Comparison of ENCODE assay signal across 9 cellular contexts in genomic region chr7:47291461-47292051, GRCh38.
DNase-seq lines count a peak whose midpoint lies in the region; ATAC-seq and TF ChIP-seq lines count a peak whose summit lies in the region.
"Had no signal": no experiment of that assay in that cellular context is flagged by ENCODE, and none has a peak within 500 bp of the region (broad histone marks: within the 10 kb centered on the region; RNA-seq: fewer than 3 reads in every experiment).

No MANE protein-coding gene starts in this region.

- no peaks in the 10 kb centered on the region for H3K27me3 Mint-ChIP-seq in activated CD4-positive, alpha-beta T cell treated with anti-CD3 and anti-CD28 coated beads, Interleukin-2, amount 10 ng/mL, durations not matched to agents 24 days and 14 days

- H3K4me3 ChIP-seq in NB4 (ENCODE audit: low read depth, low read length) (peak overlapping the region; percentile 1), skeletal muscle satellite cell (ENCODE audit: low read length) (peak overlapping the region; percentile 1)

- intact Hi-C loops in activated CD4-positive, alpha-beta T cell treated with anti-CD3 and anti-CD28 coated beads, Interleukin-2, amount 10 ng/mL, durations not matched to agents 24 days and 14 days (cut with micrococcal nuclease) = loop anchor here (1.0 to 2.0 kb wide), 3 partner anchors 19 to 191 kb away; no protein-coding TSS in a partner anchor

- peak overlapping the region; percentile 36 for H3K4me3 Mint-ChIP-seq in activated CD4-positive, alpha-beta T cell treated with anti-CD3 and anti-CD28 coated beads, Interleukin-2, amount 10 ng/mL, durations not matched to agents 24 days and 14 days

- no peak for TF ChIP-seq POLR2A in NB4 (IDR thresholded peaks at IDR 0.05; ENCODE audit: extremely low read depth, insufficient read length)

- no peaks in the 10 kb centered on the region for H3K9me3 Mint-ChIP-seq in activated CD4-positive, alpha-beta T cell treated with anti-CD3 and anti-CD28 coated beads, Interleukin-2, amount 10 ng/mL, durations not matched to agents 24 days and 14 days

- TF ChIP-seq CTCF in NB4 (IDR thresholded peaks at IDR 0.05; ENCODE audit: low read depth, low read length) = no peak

- H3K27ac Mint-ChIP-seq in activated CD4-positive, alpha-beta T cell treated with anti-CD3 and anti-CD28 coated beads, Interleukin-2, amount 10 ng/mL, durations not matched to agents 24 days and 14 days = peak overlapping the region; percentile 86

- H3K9ac ChIP-seq in skeletal muscle satellite cell (ENCODE audit: low read depth, low read length) = peak overlapping the region; percentile 71

- peaks cover 55% of the 10 kb centered on the region for H3K4me1 ChIP-seq in skeletal muscle satellite cell (ENCODE audit: control insufficient read depth, insufficient read depth, low read length)

- peak overlapping the region; percentile 56 for H3K4me2 ChIP-seq in skeletal muscle satellite cell (ENCODE audit: low read length)

- ATAC-seq in HG02571 (IDR thresholded peaks at IDR 0.05; ENCODE audit: unreplicated experiment) = peak; percentile 92

- H3K36me3 Mint-ChIP-seq in activated CD4-positive, alpha-beta T cell treated with anti-CD3 and anti-CD28 coated beads, Interleukin-2, amount 10 ng/mL, durations not matched to agents 24 days and 14 days (ENCODE audit: low read depth) = peaks cover 7% of the 10 kb centered on the region

- H3K36me3 ChIP-seq in skeletal muscle satellite cell (ENCODE audit: insufficient read depth, low read length) = peaks cover 82% of the 10 kb centered on the region

- peaks cover 17% of the 10 kb centered on the region for H3K4me1 Mint-ChIP-seq in activated CD4-positive, alpha-beta T cell treated with anti-CD3 and anti-CD28 coated beads, Interleukin-2, amount 10 ng/mL, durations not matched to agents 24 days and 14 days

- DNase-seq in activated CD4-positive, alpha-beta T cell treated with anti-CD3 and anti-CD28 coated beads, Interleukin-2, amount 10 ng/mL, durations not matched to agents 24 days and 14 days = peak; percentile 65
- DNase-seq in activated CD4-positive, alpha-beta T cell treated with anti-CD3 and anti-CD28 coated beads, Interleukin-2, amount 50 U/mL, for 1 hour = no peak
- peak; percentile 96 for DNase-seq in NB4 (ENCODE audit: low read depth)
- peak; percentile 78 for DNase-seq in dedifferentiated amniotic fluid mesenchymal stem cell (ENCODE audit: extremely low spot score)
- no peak for DNase-seq in activated effector memory CD4-positive, alpha-beta T cell treated with Interleukin-2 at 50 U/mL for 16 hours
- no peak for DNase-seq in ureter (ENCODE audit: low spot score)
- DNase-seq: DND-41 had no signal

- H3K9me3 ChIP-seq in skeletal muscle satellite cell (replicated peaks; ENCODE audit: low read length) = no peaks in the 10 kb centered on the region

- H3K27me3 ChIP-seq in skeletal muscle satellite cell (ENCODE audit: control insufficient read depth, insufficient read depth, low read length) = no peaks in the 10 kb centered on the region

Comparison
In these comparisons a context has a peak if more than half of its experiments do, and no peak if none do; other contexts are left out.
1. DNase-seq: peak in activated CD4-positive, alpha-beta T cell treated with anti-CD3 and anti-CD28 coated beads, Interleukin-2, amount 10 ng/mL, durations not matched to agents 24 days and 14 days (single experiment), NB4 (single experiment) and dedifferentiated amniotic fluid mesenchymal stem cell (single experiment); none in activated CD4-positive, alpha-beta T cell treated with anti-CD3 and anti-CD28 coated beads, Interleukin-2, amount 50 U/mL, for 1 hour (single experiment), activated effector memory CD4-positive, alpha-beta T cell treated with Interleukin-2 at 50 U/mL for 16 hours (single experiment) and ureter (single experiment).